20 cellular contexts compared by ENCODE assay signal in genomic region chr16:77137045-77137444, GRCh38.
"Had no signal": no experiment of that assay in that cellular context is flagged by ENCODE, and none has a peak within 500 bp of the region (broad histone marks: within the 10 kb centered on the region; RNA-seq: fewer than 3 reads in every experiment).

No MANE protein-coding gene starts in this region.

- H3K27ac ChIP-seq: RWPE1 had no signal

- DNase-seq: KBM-7, NCI-H1092, NCI-H1105 treated with DMSO at 0.1 percent for 48 hours, NCI-H1417 treated with DMSO at 0.1 percent for 48 hours, NCI-H146, NCI-H1694 treated with DMSO at 0.1 percent for 48 hours, NCI-H1930, NCI-H2081, NCI-H2107, NCI-H2227 treated with DMSO at 0.1 percent for 48 hours, NCI-H524, NCI-H526 treated with DMSO at 0.1 percent for 48 hours, NCI-H748 treated with DMSO at 0.1 percent for 48 hours, PC-3, SHP77, SK-N-SH, SW 1271, T-cell had no signal

- H3K4me2 ChIP-seq: SK-N-SH had no signal

- ATAC-seq: Panc1, PC-3, T-cell had no signal

- H3K9ac ChIP-seq: SK-N-SH had no signal

- H3K9me3 ChIP-seq: SK-N-SH had no signal
